Comparison of ENCODE assay signal across 11 cellular contexts in the genomic region with DNA sequence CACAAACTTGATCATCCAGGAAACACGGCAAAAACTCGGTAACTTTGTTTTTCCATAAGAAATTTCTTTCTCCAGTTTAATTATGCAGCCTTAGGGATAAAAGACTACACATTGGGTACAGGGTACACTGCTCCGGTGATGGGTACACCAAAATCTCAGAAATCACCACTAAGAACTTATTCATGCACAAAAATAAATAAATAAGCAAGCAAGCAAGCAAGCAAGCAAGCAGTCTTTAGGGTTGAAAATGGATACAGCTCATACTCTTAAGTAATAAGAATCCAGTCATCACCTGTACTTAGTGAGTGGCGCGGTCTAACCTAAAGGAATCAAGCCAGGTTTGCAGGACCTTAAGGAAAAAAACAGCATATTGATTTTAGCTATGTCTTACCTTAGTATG. TPM values are rescaled to one million over a fixed set of nuclear protein-coding genes. Genes with fewer than 3 reads are reported as not detected.
"Had no signal": no experiment of that assay in that cellular context is flagged by ENCODE, and none has a peak within 500 bp of the region (broad histone marks: within the 10 kb centered on the region; RNA-seq: fewer than 3 reads in every experiment).

No MANE protein-coding gene starts in this region.

- H3K4me1 Mint-ChIP-seq: GM23338, H9 had no signal

- H3K4me1 ChIP-seq: HAP-1 had no signal

- H3K9ac ChIP-seq: GM23248 had no signal

- H3K4me3 Mint-ChIP-seq: GM23338, H9, HFFc6 had no signal

- H3K9me3 ChIP-seq: HAP-1 had no signal

- H2AFZ ChIP-seq: GM23248, GM23338 had no signal

- H3K4me3 ChIP-seq: GM23248, GM23338, HAP-1 had no signal

- H3K9me3 Mint-ChIP-seq: HFFc6 had no signal

- ATAC-seq: GM23338, HCT116 had no signal

- H3K27ac Mint-ChIP-seq: GM23338, HFFc6 had no signal

- DNase-seq: GM23248, GOT3, H7, H9, HCEC 1CT, HFFc6 had no signal

- FAIRE-seq: H54 had no signal

- H3K4me2 ChIP-seq: GM23338 had no signal

- H3K27ac ChIP-seq: GM23248 had no signal

RNA-seq across cellular contexts. Expression of gene UCMA, which starts 42.8 kb away (rescaled TPM):
- total RNA-seq: GM23248, H4, H7, H9, HFFc6 had no signal
- polyA plus RNA-seq: GM23248 had no signal
